8 cellular contexts compared by ENCODE assay signal in genomic region chr16:57648590-57649442, GRCh38. TPM values are rescaled to one million over a fixed set of nuclear protein-coding genes. Genes with fewer than 3 reads are reported as not detected.
A peak's percentile ranks its signal among the peaks of the same experiment; 100 is the strongest.
DNase-seq lines count a peak whose midpoint lies in the region; ATAC-seq and TF ChIP-seq lines count a peak whose summit lies in the region.

No MANE protein-coding gene starts in this region.

- peak; percentile 61 for ATAC-seq in HG03135 (IDR thresholded peaks at IDR 0.05; ENCODE audit: unreplicated experiment)
- ATAC-seq in HG02870 (IDR thresholded peaks at IDR 0.05; ENCODE audit: unreplicated experiment): no peak

- WGBS in liver: 35% methylated on average over 18 of the region's 18 CpGs

- no peaks in the 10 kb centered on the region for H3K27me3 ChIP-seq in liver (ENCODE audit: control insufficient read depth in 4 of 4, insufficient read depth in 4 of 4, low read length in 3 of 4)

- H3K4me1 ChIP-seq in liver (ENCODE audit: control insufficient read depth in 4 of 4, insufficient read depth in 4 of 4, low read length in 3 of 4): no peaks in the 10 kb centered on the region

- TF ChIP-seq RAD21 in liver (IDR thresholded peaks at IDR 0.05): peak; percentile 100

- TF ChIP-seq CTCF in GM12872 (IDR thresholded peaks at IDR 0.05; ENCODE audit: insufficient read depth, low read depth, low read length) (peak; percentile 100), choroid plexus epithelial cell (conservative IDR thresholded peaks at IDR 0.05; ENCODE audit: low read depth, low read length) (peak; percentile 100), liver (IDR thresholded peaks at IDR 0.05; ENCODE audit: low read depth, low read length, missing input control) (peak; percentile 100)

- H3K27ac ChIP-seq in liver (ENCODE audit: low read depth in 1 of 2, low read length in 2 of 2): no peak overlapping the region

- H3K9me3 ChIP-seq in liver (ENCODE audit: control insufficient read depth in 4 of 4, low read length in 3 of 4): no peaks in the 10 kb centered on the region

- no peak overlapping the region for H3K9ac ChIP-seq in liver (ENCODE audit: low read depth in 1 of 2, low read length in 2 of 2)

- DNase-seq in NCI-H510A treated with DMSO at 0.1 percent for 48 hours (lab: John Stamatoyannopoulos, UW) (peak; percentile 79), choroid plexus epithelial cell (ENCODE audit: low read depth) (peak; percentile 88)
- DNase-seq in activated CD4-positive, alpha-beta T cell treated with anti-CD3 and anti-CD28 coated beads for 4 hours: peak; percentile 74 to 83
- peak; percentile 63 to 84 (median 74) for DNase-seq in stimulated activated CD4-positive, alpha-beta T cell treated with anti-CD3 and anti-CD28 coated beads, TNF-alpha, amount 100 ng/mL, for 1 hour (ENCODE audit: low read depth in 3 of 3, low spot score in 1 of 3)

- H3K4me3 ChIP-seq in choroid plexus epithelial cell (ENCODE audit: low read depth, low read length) (no peak overlapping the region), liver (ENCODE audit: low read depth in 1 of 3, low read length in 3 of 3) (no peak overlapping the region)

- H3K36me3 ChIP-seq in liver (ENCODE audit: control insufficient read depth in 4 of 4, insufficient read depth in 3 of 4, low read depth in 1 of 4, low read length in 3 of 4): no peaks in the 10 kb centered on the region

TF ChIP-seq in liver, 16 proteins besides CTCF, POLR2A, EP300 and RAD21:
- TF ChIP-seq HNF4A (conservative IDR thresholded peaks at IDR 0.05): peak in 1 of 2 donors; percentile 24
- peak; percentile 25 for TF ChIP-seq FOXA1 (IDR thresholded peaks at IDR 0.05)
- TF ChIP-seq, protein P1, sequence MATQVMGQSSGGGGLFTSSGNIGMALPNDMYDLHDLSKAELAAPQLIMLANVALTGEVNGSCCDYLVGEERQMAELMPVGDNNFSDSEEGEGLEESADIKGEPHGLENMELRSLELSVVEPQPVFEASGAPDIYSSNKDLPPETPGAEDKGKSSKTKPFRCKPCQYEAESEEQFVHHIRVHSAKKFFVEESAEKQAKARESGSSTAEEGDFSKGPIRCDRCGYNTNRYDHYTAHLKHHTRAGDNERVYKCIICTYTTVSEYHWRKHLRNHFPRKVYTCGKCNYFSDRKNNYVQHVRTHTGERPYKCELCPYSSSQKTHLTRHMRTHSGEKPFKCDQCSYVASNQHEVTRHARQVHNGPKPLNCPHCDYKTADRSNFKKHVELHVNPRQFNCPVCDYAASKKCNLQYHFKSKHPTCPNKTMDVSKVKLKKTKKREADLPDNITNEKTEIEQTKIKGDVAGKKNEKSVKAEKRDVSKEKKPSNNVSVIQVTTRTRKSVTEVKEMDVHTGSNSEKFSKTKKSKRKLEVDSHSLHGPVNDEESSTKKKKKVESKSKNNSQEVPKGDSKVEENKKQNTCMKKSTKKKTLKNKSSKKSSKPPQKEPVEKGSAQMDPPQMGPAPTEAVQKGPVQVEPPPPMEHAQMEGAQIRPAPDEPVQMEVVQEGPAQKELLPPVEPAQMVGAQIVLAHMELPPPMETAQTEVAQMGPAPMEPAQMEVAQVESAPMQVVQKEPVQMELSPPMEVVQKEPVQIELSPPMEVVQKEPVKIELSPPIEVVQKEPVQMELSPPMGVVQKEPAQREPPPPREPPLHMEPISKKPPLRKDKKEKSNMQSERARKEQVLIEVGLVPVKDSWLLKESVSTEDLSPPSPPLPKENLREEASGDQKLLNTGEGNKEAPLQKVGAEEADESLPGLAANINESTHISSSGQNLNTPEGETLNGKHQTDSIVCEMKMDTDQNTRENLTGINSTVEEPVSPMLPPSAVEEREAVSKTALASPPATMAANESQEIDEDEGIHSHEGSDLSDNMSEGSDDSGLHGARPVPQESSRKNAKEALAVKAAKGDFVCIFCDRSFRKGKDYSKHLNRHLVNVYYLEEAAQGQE (IDR thresholded peaks at IDR 0.05): no peak
- no peak for TF ChIP-seq MAX (IDR thresholded peaks at IDR 0.05)
- no peak for TF ChIP-seq YY1 (IDR thresholded peaks at IDR 0.05)
- TF ChIP-seq TAF1 (conservative IDR thresholded peaks at IDR 0.05): no peak
- no peak for TF ChIP-seq JUND (IDR thresholded peaks at IDR 0.05)
- no peak for TF ChIP-seq GABPA (IDR thresholded peaks at IDR 0.05 in 1 of 2, conservative IDR thresholded peaks at IDR 0.05 in 1 of 2)
- TF ChIP-seq, protein P2, sequence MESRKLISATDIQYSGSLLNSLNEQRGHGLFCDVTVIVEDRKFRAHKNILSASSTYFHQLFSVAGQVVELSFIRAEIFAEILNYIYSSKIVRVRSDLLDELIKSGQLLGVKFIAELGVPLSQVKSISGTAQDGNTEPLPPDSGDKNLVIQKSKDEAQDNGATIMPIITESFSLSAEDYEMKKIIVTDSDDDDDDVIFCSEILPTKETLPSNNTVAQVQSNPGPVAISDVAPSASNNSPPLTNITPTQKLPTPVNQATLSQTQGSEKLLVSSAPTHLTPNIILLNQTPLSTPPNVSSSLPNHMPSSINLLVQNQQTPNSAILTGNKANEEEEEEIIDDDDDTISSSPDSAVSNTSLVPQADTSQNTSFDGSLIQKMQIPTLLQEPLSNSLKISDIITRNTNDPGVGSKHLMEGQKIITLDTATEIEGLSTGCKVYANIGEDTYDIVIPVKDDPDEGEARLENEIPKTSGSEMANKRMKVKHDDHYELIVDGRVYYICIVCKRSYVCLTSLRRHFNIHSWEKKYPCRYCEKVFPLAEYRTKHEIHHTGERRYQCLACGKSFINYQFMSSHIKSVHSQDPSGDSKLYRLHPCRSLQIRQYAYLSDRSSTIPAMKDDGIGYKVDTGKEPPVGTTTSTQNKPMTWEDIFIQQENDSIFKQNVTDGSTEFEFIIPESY (IDR thresholded peaks at IDR 0.05): no peak
- TF ChIP-seq SP1 (IDR thresholded peaks at IDR 0.05): no peak
- no peak for TF ChIP-seq ATF3 (IDR thresholded peaks at IDR 0.05)
- no peak for TF ChIP-seq NR2F2 (IDR thresholded peaks at IDR 0.05)
- no peak for TF ChIP-seq HNF4G (IDR thresholded peaks at IDR 0.05)
- peak in 1 of 2 donors; percentile 42 for TF ChIP-seq RXRA (IDR thresholded peaks at IDR 0.05)
- no peak for TF ChIP-seq EGR1 (IDR thresholded peaks at IDR 0.05; ENCODE audit: low read depth in 2 of 2)
- no peak for TF ChIP-seq FOXA2 (IDR thresholded peaks at IDR 0.05)

RNA-seq across cellular contexts. Expression of gene ADGRG3, which starts 19.3 kb away (rescaled TPM):
- total RNA-seq in liver: 1 to 10 TPM; 1.4 to 3.2 TPM
- under 1 TPM; 0.52 to 0.63 TPM for polyA plus RNA-seq in liver

RNA-seq across cellular contexts. Expression of gene ADGRG1, which starts 20.4 kb away (rescaled TPM):
- total RNA-seq in liver: 1 to 10 TPM; 2.3 to 3.3 TPM
- 1 to 10 TPM; 1.7 to 1.8 TPM for polyA plus RNA-seq in liver

RNA-seq across cellular contexts. Expression of gene DRC7, which starts 45.8 kb away (rescaled TPM):
- 1 to 10 TPM in 1 of 2 donors, under 1 TPM in 1; 0.08 to 1.8 TPM for total RNA-seq in liver
- under 1 TPM in 1 of 2 donors, not detected in 1; 0.06 TPM for polyA plus RNA-seq in liver
